ENCODE assay signal across 7 cellular contexts in genomic region chr19:54224619-54225018, GRCh38. TPM values are rescaled to one million over a fixed set of nuclear protein-coding genes. Genes with fewer than 3 reads are reported as not detected.
"Had no signal": no experiment of that assay in that cellular context is flagged by ENCODE, and none has a peak within 500 bp of the region (broad histone marks: within the 10 kb centered on the region; RNA-seq: fewer than 3 reads in every experiment).

No MANE protein-coding gene starts in this region.

RNA-seq across cellular contexts. Expression of gene LILRB3, which starts 1.8 kb away (rescaled TPM):
- total RNA-seq: GM23248, GM23338, H1, H4, H7, H9, HFFc6 had no signal
- polyA plus RNA-seq: GM23338, H1 had no signal

RNA-seq across cellular contexts. Expression of gene LILRA6, which starts 18.0 kb away (rescaled TPM):
- total RNA-seq: GM23248, GM23338, H1, H4, H7, H9, HFFc6 had no signal
- polyA plus RNA-seq: GM23248, GM23338, H1 had no signal

RNA-seq across cellular contexts. Expression of gene LILRB5, which starts 32.5 kb away (rescaled TPM):
- total RNA-seq: GM23248, GM23338, H1, H4, H7, HFFc6 had no signal
- polyA plus RNA-seq: GM23248, GM23338 had no signal
